17 cellular contexts compared by ENCODE assay signal in genomic region chr19:34731964-34732363, GRCh38.
"Had no signal": no experiment of that assay in that cellular context is flagged by ENCODE, and none has a peak within 500 bp of the region (broad histone marks: within the 10 kb centered on the region; RNA-seq: fewer than 3 reads in every experiment).

No MANE protein-coding gene starts in this region.

- H3K4me1 ChIP-seq: prostate gland had no signal

- DNase-seq: activated CD8-positive, alpha-beta memory T cell treated with anti-CD3 and anti-CD28 coated beads, Interleukin-2, amount 10 ng/mL, durations not matched to agents 7 days and 5 days; activated gamma-delta T cell treated with Interleukin-2 at 50 U/mL for 16 hours; activated naive CD8-positive, alpha-beta T cell treated with anti-CD3 and anti-CD28 coated beads, Interleukin-2, amount 10 ng/mL, durations not matched to agents 7 days and 5 days; effector CD8-positive, alpha-beta T cell; esophagus squamous epithelium; midbrain; occipital lobe; small intestine; stimulated activated CD4-positive, alpha-beta T cell treated with anti-CD3 and anti-CD28 coated beads, Interleukin-4, amount 100 ng/mL, for 4 hours; stimulated activated CD8-positive, alpha-beta memory T cell treated with anti-CD3 and anti-CD28 coated beads, Interleukin-4, amount 100 ng/mL, for 48 hours; stimulated activated naive CD8-positive, alpha-beta T cell treated with anti-CD3 and anti-CD28 coated beads, Interleukin-15, Interleukin-2, amounts not matched to agents 100 U/mL and 50 U/mL, for 24 hours; transverse colon had no signal

- H3K4me3 Mint-ChIP-seq: activated CD8-positive, alpha-beta memory T cell treated with anti-CD3 and anti-CD28 coated beads, Interleukin-2, amount 10 ng/mL, durations not matched to agents 7 days and 5 days had no signal

- H3K27me3 ChIP-seq: esophagus squamous epithelium, transverse colon had no signal

- H3K27ac ChIP-seq: prostate gland had no signal

- H3K27ac Mint-ChIP-seq: activated CD8-positive, alpha-beta memory T cell treated with anti-CD3 and anti-CD28 coated beads, Interleukin-2, amount 10 ng/mL, durations not matched to agents 7 days and 5 days; activated naive CD8-positive, alpha-beta T cell treated with anti-CD3 and anti-CD28 coated beads, Interleukin-2, amount 10 ng/mL, durations not matched to agents 7 days and 5 days; activated T-cell treated with anti-CD3 and anti-CD28 coated beads, Interleukin-2, amount 50 U/mL, for 24 hours; T-helper 2 cell treated with Interferon-gamma antibody and Interleukin-4, amounts not matched to agents 5 μg/mL and 100 μg/mL, for 36 hours had no signal

- H3K36me3 ChIP-seq: prostate gland had no signal

- H3K4me3 ChIP-seq: prostate gland had no signal

- ATAC-seq: activated CD8-positive, alpha-beta memory T cell treated with anti-CD3 and anti-CD28 coated beads, Interleukin-2, amount 10 ng/mL, durations not matched to agents 7 days and 5 days; left cardiac atrium; right cardiac atrium; stimulated activated naive CD8-positive, alpha-beta T cell treated with anti-CD3 and anti-CD28 coated beads, Interleukin-15, Interleukin-2, amounts not matched to agents 100 U/mL and 50 U/mL, for 24 hours had no signal

- H3K9me3 ChIP-seq: prostate gland had no signal
